9 cellular contexts compared by ENCODE assay signal in the genomic region with DNA sequence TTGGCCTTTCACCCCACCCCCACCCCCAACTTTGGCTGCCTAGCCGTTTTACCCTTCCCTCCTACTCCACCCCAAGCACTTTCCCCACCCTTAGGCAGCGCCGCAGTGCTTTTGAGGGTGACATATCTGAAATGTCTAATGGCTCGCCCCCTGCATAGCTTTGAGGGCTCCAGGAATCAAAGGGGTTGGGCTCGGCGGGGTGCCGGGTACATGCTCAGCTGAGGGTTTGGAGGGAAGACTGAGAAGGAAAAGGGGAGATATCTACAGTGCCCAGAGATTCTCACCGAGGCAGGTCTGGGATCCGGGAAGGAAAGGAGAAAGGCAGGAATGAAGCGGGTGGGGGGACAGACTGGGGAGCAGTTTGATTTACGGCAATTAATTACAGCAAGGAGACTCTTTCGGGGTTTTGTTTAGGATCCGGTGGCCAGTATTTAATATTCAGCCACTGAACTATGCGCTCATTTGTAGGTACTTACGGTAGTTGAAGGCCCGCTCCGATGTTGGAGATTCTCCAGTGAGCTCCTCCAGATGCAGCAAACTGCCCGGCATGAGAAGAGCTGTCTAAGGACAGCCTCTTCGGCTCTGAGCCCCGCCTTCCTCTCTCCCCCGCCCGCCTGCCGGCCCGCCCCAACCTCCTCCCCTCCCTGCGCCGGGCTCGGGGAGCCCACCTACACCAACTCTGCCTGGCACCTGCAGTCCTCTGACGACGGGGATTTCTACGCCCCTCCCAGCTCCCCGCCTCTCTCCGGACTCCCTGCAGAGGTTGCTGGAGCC. TPM values are rescaled to one million over a fixed set of nuclear protein-coding genes. Genes with fewer than 3 reads are reported as not detected.
A peak's percentile ranks its signal among the peaks of the same experiment; 100 is the strongest.
DNase-seq lines count a peak whose midpoint lies in the region; ATAC-seq and TF ChIP-seq lines count a peak whose summit lies in the region.
"Had no signal": no experiment of that assay in that cellular context is flagged by ENCODE, and none has a peak within 500 bp of the region (broad histone marks: within the 10 kb centered on the region; RNA-seq: fewer than 3 reads in every experiment).

IGSF1 (minus strand) TSS at position 569 of the 774 bp plus-strand sequence. CDS start 2,632 bp downstream, outside the sequence.

- peaks cover 10% of the 10 kb centered on the region for H3K27me3 Mint-ChIP-seq in activated naive CD4-positive, alpha-beta T cell treated with anti-CD3 and anti-CD28 coated beads, Interleukin-2, amount 50 U/mL, for 24 hours

- H3K4me3 ChIP-seq in right lobe of liver (no peak within 1 kb of the TSS), uterus (peak within 1 kb of the TSS in 1 of 2 donors; percentile 17)
- H3K4me3 ChIP-seq: BLaER1 had no signal

- peak within 1 kb of the TSS; percentile 49 for H3K4me3 Mint-ChIP-seq in activated naive CD4-positive, alpha-beta T cell treated with anti-CD3 and anti-CD28 coated beads, Interleukin-2, amount 50 U/mL, for 24 hours

- intact Hi-C loops in right lobe of liver (cut with DNase I) = no loop called here
- intact Hi-C loops in uterus (cut with DNase I; ENCODE audit: low total_unique reads) = no loop called here
- intact Hi-C loops in posterior vena cava (cut with DNase I) = no loop called here

- no peak within 1 kb of the TSS for H3K27ac ChIP-seq in right lobe of liver
- H3K27ac ChIP-seq in uterus = no peak within 1 kb of the TSS
- H3K27ac ChIP-seq: BLaER1 had no signal

- H3K9me3 ChIP-seq in right lobe of liver (no peaks in the 10 kb centered on the region), uterus (no peaks in the 10 kb centered on the region)
- H3K9me3 ChIP-seq: BLaER1 had no signal

- no peak within 1 kb of the TSS for H3K27ac Mint-ChIP-seq in activated naive CD4-positive, alpha-beta T cell treated with anti-CD3 and anti-CD28 coated beads, Interleukin-2, amount 50 U/mL, for 24 hours

- no peak for DNase-seq in activated naive CD4-positive, alpha-beta T cell (lab: John Stamatoyannopoulos, UW)
- peak; percentile 2 for DNase-seq in cerebellar cortex (ENCODE audit: low spot score)
- DNase-seq in right lobe of liver = peak; percentile 25 to 57 (median 45)
- DNase-seq in uterus = peak; percentile 31 to 46
- DNase-seq in OCI-M2 (lab: John Stamatoyannopoulos, UW; ENCODE audit: unreplicated experiment) = no peak
- DNase-seq in posterior vena cava (ENCODE audit: low spot score) = no peak

- H3K9me3 Mint-ChIP-seq in activated naive CD4-positive, alpha-beta T cell treated with anti-CD3 and anti-CD28 coated beads, Interleukin-2, amount 50 U/mL, for 24 hours = no peaks in the 10 kb centered on the region

- TF ChIP-seq POLR2A in right lobe of liver (IDR thresholded peaks at IDR 0.05) (no peak), uterus (IDR thresholded peaks at IDR 0.05) (no peak)

- H3K36me3 Mint-ChIP-seq in activated naive CD4-positive, alpha-beta T cell treated with anti-CD3 and anti-CD28 coated beads, Interleukin-2, amount 50 U/mL, for 24 hours = no peaks in the 10 kb centered on the region

- no peaks in the 10 kb centered on the region for H3K4me1 Mint-ChIP-seq in activated naive CD4-positive, alpha-beta T cell treated with anti-CD3 and anti-CD28 coated beads, Interleukin-2, amount 50 U/mL, for 24 hours

- no peak for TF ChIP-seq CTCF in right lobe of liver (IDR thresholded peaks at IDR 0.05)
- TF ChIP-seq CTCF in uterus (IDR thresholded peaks at IDR 0.05) = no peak

- H3K4me1 ChIP-seq in right lobe of liver = no peaks in the 10 kb centered on the region
- no peaks in the 10 kb centered on the region for H3K4me1 ChIP-seq in uterus
- H3K4me1 ChIP-seq: BLaER1 had no signal

- no peaks in the 10 kb centered on the region for H3K27me3 ChIP-seq in right lobe of liver
- no peaks in the 10 kb centered on the region for H3K27me3 ChIP-seq in uterus

- no peaks in the 10 kb centered on the region for H3K36me3 ChIP-seq in right lobe of liver
- H3K36me3 ChIP-seq in uterus = no peaks in the 10 kb centered on the region
- H3K36me3 ChIP-seq: BLaER1 had no signal

- WGBS in right lobe of liver (ENCODE audit: insufficient coverage, low coverage, low lambda C conversion rate, missing lambda C conversion rate) = 22% methylated on average over 15 of the region's 32 CpGs

- ATAC-seq in right lobe of liver (peak; percentile 74 to 89 (median 80)), HG03460 (IDR thresholded peaks at IDR 0.05; ENCODE audit: unreplicated experiment) (no peak)

RNA-seq across cellular contexts. Expression of gene IGSF1, which starts in this region (rescaled TPM):
- total RNA-seq in right lobe of liver (under 1 TPM; 0.24 to 0.64 (median 0.40) TPM), uterus (1 to 10 TPM in 1 of 4 donors, under 1 TPM in 1, not detected in 2; 0.34 to 5.1 TPM), posterior vena cava (1 to 10 TPM in 1 of 2 donors, under 1 TPM in 1; 0.62 to 1.5 TPM)

Comparison
In these comparisons a context has a peak if more than half of its experiments do, and no peak if none do; other contexts are left out.
1. Peak in DNase-seq and ATAC-seq in right lobe of liver; RNA of the gene not detected or under 1 TPM.
2. DNase-seq: peak in cerebellar cortex (single experiment) and uterus (2 of 2); none in activated naive CD4-positive, alpha-beta T cell (0 of 4), OCI-M2 (single experiment) and posterior vena cava (single experiment).